In genomic region chr6:34305497-34305896, GRCh38 we compare ENCODE assay signal across 22 cellular contexts.
"Had no signal": no experiment of that assay in that cellular context is flagged by ENCODE, and none has a peak within 500 bp of the region (broad histone marks: within the 10 kb centered on the region; RNA-seq: fewer than 3 reads in every experiment).

No MANE protein-coding gene starts in this region.

- H3K27me3 Mint-ChIP-seq: activated CD4-positive, alpha-beta memory T cell treated with anti-CD3 and anti-CD28 coated beads, Interleukin-2, amount 10 ng/mL, durations not matched to agents 7 days and 5 days; activated CD8-positive, alpha-beta memory T cell treated with anti-CD3 and anti-CD28 coated beads, Interleukin-2, amount 10 ng/mL, durations not matched to agents 7 days and 5 days; activated T-helper 17 cell treated with anti-CD3 and anti-CD28 coated beads, Interleukin-2, amount 50 U/mL, for 72 hours; progenitor cell of endocrine pancreas; stimulated activated naive CD8-positive, alpha-beta T cell treated with anti-CD3 and anti-CD28 coated beads, Interleukin-15, amount 100 ng/mL, for 72 hours; type B pancreatic cell had no signal

- H3K9me3 ChIP-seq: body of pancreas, right atrium auricular region, suprapubic skin had no signal

- H3K4me3 ChIP-seq: body of pancreas, dorsolateral prefrontal cortex, lung, right atrium auricular region, skin epidermis, suprapubic skin had no signal

- H3K27ac ChIP-seq: skin epidermis, suprapubic skin had no signal

- H3K27ac Mint-ChIP-seq: activated CD4-positive, alpha-beta memory T cell treated with anti-CD3 and anti-CD28 coated beads, Interleukin-2, amount 10 ng/mL, durations not matched to agents 7 days and 5 days; activated CD8-positive, alpha-beta memory T cell treated with anti-CD3 and anti-CD28 coated beads, Interleukin-2, amount 10 ng/mL, durations not matched to agents 7 days and 5 days; activated naive CD8-positive, alpha-beta T cell treated with anti-CD3 and anti-CD28 coated beads, Interleukin-2, amount 10 ng/mL, durations not matched to agents 7 days and 5 days; activated T-helper 17 cell treated with anti-CD3 and anti-CD28 coated beads, Interleukin-2, amount 50 U/mL, for 72 hours; progenitor cell of endocrine pancreas; stimulated activated naive CD8-positive, alpha-beta T cell treated with anti-CD3 and anti-CD28 coated beads, Interleukin-15, amount 100 ng/mL, for 72 hours had no signal

- H3K4me3 Mint-ChIP-seq: activated CD4-positive, alpha-beta memory T cell treated with anti-CD3 and anti-CD28 coated beads, Interleukin-2, amount 10 ng/mL, durations not matched to agents 7 days and 5 days; activated CD8-positive, alpha-beta memory T cell treated with anti-CD3 and anti-CD28 coated beads, Interleukin-2, amount 10 ng/mL, durations not matched to agents 7 days and 5 days; activated naive CD8-positive, alpha-beta T cell treated with anti-CD3 and anti-CD28 coated beads, Interleukin-2, amount 10 ng/mL, durations not matched to agents 7 days and 5 days; activated T-helper 17 cell treated with anti-CD3 and anti-CD28 coated beads, Interleukin-2, amount 50 U/mL, for 72 hours; neural crest cell; stimulated activated naive CD8-positive, alpha-beta T cell treated with anti-CD3 and anti-CD28 coated beads, Interleukin-15, amount 100 ng/mL, for 72 hours; type B pancreatic cell had no signal

- H3K27me3 ChIP-seq: body of pancreas, dorsolateral prefrontal cortex, right atrium auricular region, suprapubic skin had no signal

- H3K36me3 ChIP-seq: right atrium auricular region, suprapubic skin had no signal

- H3K9me3 Mint-ChIP-seq: activated CD4-positive, alpha-beta memory T cell treated with anti-CD3 and anti-CD28 coated beads, Interleukin-2, amount 10 ng/mL, durations not matched to agents 7 days and 5 days; activated naive CD8-positive, alpha-beta T cell treated with anti-CD3 and anti-CD28 coated beads, Interleukin-2, amount 10 ng/mL, durations not matched to agents 7 days and 5 days; activated T-helper 17 cell treated with anti-CD3 and anti-CD28 coated beads, Interleukin-2, amount 50 U/mL, for 72 hours; neural crest cell; stimulated activated naive CD8-positive, alpha-beta T cell treated with anti-CD3 and anti-CD28 coated beads, Interleukin-15, amount 100 ng/mL, for 72 hours; type B pancreatic cell had no signal

- H3K36me3 Mint-ChIP-seq: activated CD8-positive, alpha-beta memory T cell treated with anti-CD3 and anti-CD28 coated beads, Interleukin-2, amount 10 ng/mL, durations not matched to agents 7 days and 5 days; type B pancreatic cell had no signal

- H3K4me1 Mint-ChIP-seq: activated CD4-positive, alpha-beta memory T cell treated with anti-CD3 and anti-CD28 coated beads, Interleukin-2, amount 10 ng/mL, durations not matched to agents 7 days and 5 days; activated T-helper 17 cell treated with anti-CD3 and anti-CD28 coated beads, Interleukin-2, amount 50 U/mL, for 72 hours; stimulated activated naive CD8-positive, alpha-beta T cell treated with anti-CD3 and anti-CD28 coated beads, Interleukin-15, amount 100 ng/mL, for 72 hours had no signal

- DNase-seq: activated CD4-positive, alpha-beta memory T cell treated with anti-CD3 and anti-CD28 coated beads, Interleukin-2, amount 10 ng/mL, durations not matched to agents 7 days and 5 days; activated CD4-positive, alpha-beta T cell treated with anti-CD3 and anti-CD28 coated beads for 48 hours; activated CD4-positive, CD25-positive, alpha-beta regulatory T cell; activated CD8-positive, alpha-beta memory T cell treated with anti-CD3 and anti-CD28 coated beads, Interleukin-2, amount 10 ng/mL, durations not matched to agents 7 days and 5 days; activated naive CD4-positive, alpha-beta T cell; activated naive CD8-positive, alpha-beta T cell treated with anti-CD3 and anti-CD28 coated beads, Interleukin-2, amount 10 ng/mL, durations not matched to agents 7 days and 5 days; amygdala; body of pancreas; caudate nucleus; dorsolateral prefrontal cortex; stimulated activated CD4-positive, alpha-beta T cell treated with anti-CD3 and anti-CD28 coated beads, Interleukin-15, amount 100 ng/mL, for 24 hours; stimulated activated CD4-positive, alpha-beta T cell treated with anti-CD3 and anti-CD28 coated beads, Interleukin-4, amount 100 ng/mL, for 1 hour; stimulated activated naive CD8-positive, alpha-beta T cell treated with anti-CD3 and anti-CD28 coated beads, Interleukin-15, amount 100 ng/mL, for 72 hours; T-helper 9 cell had no signal

- ATAC-seq: activated CD8-positive, alpha-beta memory T cell treated with anti-CD3 and anti-CD28 coated beads, Interleukin-2, amount 10 ng/mL, durations not matched to agents 7 days and 5 days; activated T-helper 17 cell treated with anti-CD3 and anti-CD28 coated beads, Interleukin-2, amount 50 U/mL, for 72 hours; stimulated activated naive CD8-positive, alpha-beta T cell treated with anti-CD3 and anti-CD28 coated beads, Interleukin-15, amount 100 ng/mL, for 72 hours had no signal
